Comparison of ENCODE assay signal across 22 cellular contexts in the genomic region with DNA sequence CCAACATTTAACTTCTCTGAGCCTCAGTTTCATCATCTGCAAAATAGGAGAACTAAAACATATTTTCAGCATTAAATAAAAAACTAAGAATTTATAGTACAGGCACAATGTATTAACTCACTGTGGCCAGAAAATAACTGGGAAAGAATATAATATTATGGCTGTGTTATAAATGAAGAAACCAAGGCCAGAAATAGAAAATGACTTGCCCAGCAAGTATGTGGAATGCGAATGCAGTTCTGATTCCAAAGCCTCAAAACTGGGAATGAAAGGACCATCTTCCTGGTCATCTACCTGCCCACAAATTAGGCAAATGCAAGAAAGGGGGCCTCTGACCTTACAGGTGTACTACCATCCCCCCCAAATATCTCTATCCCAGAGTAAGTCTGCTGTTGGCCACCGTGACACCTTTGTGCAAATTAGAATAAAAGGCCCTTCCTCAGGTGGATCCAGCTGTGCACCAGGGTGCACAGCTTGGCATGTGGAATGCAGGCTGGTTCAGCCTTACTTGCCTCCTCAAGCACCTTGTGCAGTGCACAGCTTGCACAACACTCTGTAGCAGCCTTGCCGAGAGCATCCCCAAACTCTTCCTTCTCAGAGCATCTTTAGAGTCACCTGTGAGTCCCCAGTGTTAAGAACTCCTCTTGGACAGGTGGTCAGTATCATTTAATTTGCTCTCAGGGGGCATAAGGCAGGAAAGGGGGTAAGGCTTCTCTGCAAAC. TPM values are rescaled to one million over a fixed set of nuclear protein-coding genes. Genes with fewer than 3 reads are reported as not detected.
"Had no signal": no experiment of that assay in that cellular context is flagged by ENCODE, and none has a peak within 500 bp of the region (broad histone marks: within the 10 kb centered on the region; RNA-seq: fewer than 3 reads in every experiment).

No MANE protein-coding gene starts in this region.

- H3K27ac ChIP-seq: cardiac muscle cell, foreskin keratinocyte, parathyroid adenoma, skin epidermis, suprapubic skin, uterus had no signal

- H3K27me3 ChIP-seq: uterus had no signal

- H3K79me2 ChIP-seq: parathyroid adenoma had no signal

- H3K9me3 ChIP-seq: suprapubic skin, uterus had no signal

- H3K4me3 ChIP-seq: cardiac muscle cell, skin epidermis, suprapubic skin, uterus had no signal

- H3K4me1 ChIP-seq: foreskin keratinocyte, parathyroid adenoma had no signal

- DNase-seq: activated B cell treated with CpG ODN at 0.5 μM for 24 hours; activated CD4-positive, alpha-beta T cell treated with anti-CD3 and anti-CD28 coated beads for 36 hours; activated CD4-positive, alpha-beta T cell treated with anti-CD3 and anti-CD28 coated beads, Interleukin-2, amount 50 U/mL, for 48 hours; activated naive CD4-positive, alpha-beta T cell treated with Interleukin-2 at 50 U/mL for 16 hours; activated naive CD8-positive, alpha-beta T cell treated with anti-CD3 and anti-CD28 coated beads for 36 hours; activated T-cell treated with anti-CD3 and anti-CD28 coated beads, Interleukin-2, amount 50 U/mL, for 48 hours; effector CD4-positive, alpha-beta T cell; foreskin keratinocyte; immature natural killer cell; kidney glomerular epithelial cell; left ventricle myocardium superior; nephron progenitor cell; right cardiac atrium; stimulated activated CD4-positive, alpha-beta T cell treated with anti-CD3 and anti-CD28 coated beads, Interleukin-1b, Interleukin-23, amount 100 ng/mL, for 48 hours; stimulated activated naive CD8-positive, alpha-beta T cell treated with anti-CD3 and anti-CD28 coated beads, Interleukin-15, amount 100 ng/mL, for 72 hours; T1000; trophoblast cell; uterus had no signal

- H2AFZ ChIP-seq: parathyroid adenoma had no signal

- H3K9ac ChIP-seq: parathyroid adenoma had no signal

- H3K36me3 ChIP-seq: cardiac muscle cell, suprapubic skin, uterus had no signal

RNA-seq across cellular contexts. Expression of a gene that starts 4.4 kb away (rescaled TPM):
- total RNA-seq: activated naive CD8-positive, alpha-beta T cell treated with anti-CD3 and anti-CD28 coated beads for 36 hours had no signal
